24 cellular contexts compared by ENCODE assay signal in genomic region chr4:182593864-182594263, GRCh38.
DNase-seq lines count a peak whose midpoint lies in the region; ATAC-seq and TF ChIP-seq lines count a peak whose summit lies in the region.
"Had no signal": no experiment of that assay in that cellular context is flagged by ENCODE, and none has a peak within 500 bp of the region (broad histone marks: within the 10 kb centered on the region; RNA-seq: fewer than 3 reads in every experiment).

No MANE protein-coding gene starts in this region.

- H3K4me3 ChIP-seq in PC-3 (ENCODE audit: low read length): no peak overlapping the region
- no peak overlapping the region for H3K4me3 ChIP-seq in endodermal cell (ENCODE audit: low read length)
- no peak overlapping the region for H3K4me3 ChIP-seq in neural progenitor cell
- H3K4me3 ChIP-seq in H7 (ENCODE audit: insufficient read depth, low read depth, low read length): no peak overlapping the region
- H3K4me3 ChIP-seq in OCI-LY7 (ENCODE audit: low read depth, low read length, poor library complexity, severe bottlenecking): no peak overlapping the region
- H3K4me3 ChIP-seq: A549, body of pancreas, left ventricle myocardium inferior, vagina had no signal

- H3K27me3 Mint-ChIP-seq in endodermal cell (ENCODE audit: insufficient read depth) (no peaks in the 10 kb centered on the region), neural progenitor cell (ENCODE audit: insufficient read depth, low read depth) (peaks cover 2% of the 10 kb centered on the region)
- H3K27me3 Mint-ChIP-seq: progenitor cell of endocrine pancreas had no signal

- no peak overlapping the region for H3K27ac ChIP-seq in PC-3 (ENCODE audit: low read length)
- H3K27ac ChIP-seq in endodermal cell (ENCODE audit: low read depth, low read length): peak overlapping the region; percentile 29
- no peak overlapping the region for H3K27ac ChIP-seq in neural progenitor cell
- no peak overlapping the region for H3K27ac ChIP-seq in OCI-LY7 (ENCODE audit: low read depth, low read length, poor library complexity, severe bottlenecking)
- H3K27ac ChIP-seq: A549, body of pancreas, left ventricle myocardium inferior, neutrophil, vagina had no signal

- H3K27ac Mint-ChIP-seq in endodermal cell: peak overlapping the region; percentile 2
- peak overlapping the region; percentile 64 for H3K27ac Mint-ChIP-seq in neural progenitor cell
- H3K27ac Mint-ChIP-seq: activated T-cell treated with anti-CD3 and anti-CD28 coated beads, Interleukin-2, amount 50 U/mL, for 24 hours; progenitor cell of endocrine pancreas; stimulated activated naive CD8-positive, alpha-beta T cell treated with anti-CD3 and anti-CD28 coated beads, Interleukin-15, Interleukin-2, amounts not matched to agents 100 ng/mL and 50 ng/mL, for 24 hours had no signal

- H3K4me1 ChIP-seq in PC-3 (ENCODE audit: insufficient read depth, low read length) (no peaks in the 10 kb centered on the region), endodermal cell (ENCODE audit: control insufficient read depth, insufficient read depth, low read length) (peaks cover 6% of the 10 kb centered on the region), neural progenitor cell (peaks cover 14% of the 10 kb centered on the region), OCI-LY7 (ENCODE audit: insufficient read depth, low read length, poor library complexity, severe bottlenecking) (no peaks in the 10 kb centered on the region)
- H3K4me1 ChIP-seq: A549, body of pancreas, left ventricle myocardium inferior, vagina had no signal

- H3K9me2 ChIP-seq in PC-3 (replicated peaks; ENCODE audit: low read length) (no peaks in the 10 kb centered on the region), OCI-LY7 (ENCODE audit: insufficient read depth, low read length) (no peaks in the 10 kb centered on the region)

- CTCF ChIA-PET in PC-3 (lab: Charles Lee): interaction anchor here (0.6 kb wide), 1 partner anchor 1453 kb away, joined by 5 read pairs; no protein-coding TSS in a partner anchor
- CTCF ChIA-PET in OCI-LY7 (lab: Charles Lee; ENCODE audit: unreplicated experiment): no interaction called here

- H3K9me3 ChIP-seq in PC-3 (ENCODE audit: low read length) (no peaks in the 10 kb centered on the region), endodermal cell (ENCODE audit: control insufficient read depth, low read length) (peaks cover 8% of the 10 kb centered on the region), neural progenitor cell (ENCODE audit: low read depth) (peaks cover 5% of the 10 kb centered on the region), OCI-LY7 (ENCODE audit: low read length) (no peaks in the 10 kb centered on the region)
- H3K9me3 ChIP-seq: A549, body of pancreas, neutrophil, vagina had no signal

- H3F3A ChIP-seq in PC-3 (ENCODE audit: low read length, unreplicated experiment) (no peaks in the 10 kb centered on the region), neural progenitor cell (ENCODE audit: low read depth) (no peaks in the 10 kb centered on the region)

- ATAC-seq in PC-3: peak; percentile 24
- ATAC-seq: A549, body of pancreas had no signal

- H3K27me3 ChIP-seq in PC-3 (ENCODE audit: low read length) (no peaks in the 10 kb centered on the region), endodermal cell (ENCODE audit: control insufficient read depth, insufficient read depth, low read length, poor library complexity, severe bottlenecking) (no peaks in the 10 kb centered on the region), neural progenitor cell (no peaks in the 10 kb centered on the region), H7 (ENCODE audit: control insufficient read depth, insufficient read depth, low read length) (no peaks in the 10 kb centered on the region)
- H3K27me3 ChIP-seq: body of pancreas, neutrophil, vagina had no signal

- H4K20me1 ChIP-seq in PC-3 (ENCODE audit: low read length) (no peaks in the 10 kb centered on the region), neural progenitor cell (ENCODE audit: low read depth) (no peaks in the 10 kb centered on the region), OCI-LY7 (ENCODE audit: insufficient read depth, low read length) (no peaks in the 10 kb centered on the region)

- H3K79me2 ChIP-seq in PC-3 (ENCODE audit: low read length): no peaks in the 10 kb centered on the region
- H3K79me2 ChIP-seq in neural progenitor cell (ENCODE audit: low read depth): peaks cover 16% of the 10 kb centered on the region
- H3K79me2 ChIP-seq in OCI-LY7 (ENCODE audit: insufficient read depth, low read depth, low read length): no peaks in the 10 kb centered on the region

- BruUV-seq in PC-3 (replicated peaks; lab: Mats Ljungman, UMichigan) (no TSS peak), OCI-LY7 (replicated peaks; lab: Mats Ljungman, UMichigan) (no TSS peak)

- 88 to 90% methylated on average over 1 of the region's 1 CpG for WGBS in endodermal cell (ENCODE audit: insufficient coverage in 1 of 2, insufficient read length in 1 of 2), 2 experiments

- TF ChIP-seq CTCF in PC-3 (conservative IDR thresholded peaks at IDR 0.05; ENCODE audit: low read depth, low read length) (no peak), endodermal cell (conservative IDR thresholded peaks at IDR 0.05) (no peak), neural progenitor cell (IDR thresholded peaks at IDR 0.05) (no peak), OCI-LY7 (conservative IDR thresholded peaks at IDR 0.05; ENCODE audit: low read length) (no peak)

- POLR2A ChIA-PET in PC-3 (lab: Charles Lee; ENCODE audit: unreplicated experiment): no interaction called here
- POLR2A ChIA-PET in OCI-LY7 (lab: Charles Lee): interaction anchor here (0.6 kb wide), 1 partner anchor 24 kb away, joined by 3 read pairs; no protein-coding TSS in a partner anchor

- H3K36me3 Mint-ChIP-seq in endodermal cell (ENCODE audit: low read depth) (peaks cover 3% of the 10 kb centered on the region), neural progenitor cell (peaks cover 23% of the 10 kb centered on the region)

- H3K4me3 Mint-ChIP-seq in endodermal cell (no peak overlapping the region), neural progenitor cell (no peak overlapping the region)
- H3K4me3 Mint-ChIP-seq: activated T-cell treated with anti-CD3 and anti-CD28 coated beads, Interleukin-2, amount 50 U/mL, for 24 hours; stimulated activated naive CD8-positive, alpha-beta T cell treated with anti-CD3 and anti-CD28 coated beads, Interleukin-15, Interleukin-2, amounts not matched to agents 100 ng/mL and 50 ng/mL, for 24 hours had no signal

- H3K9ac ChIP-seq in PC-3 (ENCODE audit: low read length) (no peak overlapping the region), endodermal cell (ENCODE audit: extremely low read depth, low read length, poor library complexity, severe bottlenecking) (no peak overlapping the region), neural progenitor cell (no peak overlapping the region)

- intact Hi-C loops in PC-3 (cut with micrococcal nuclease): no loop called here
- intact Hi-C loops in OCI-LY7 (cut with micrococcal nuclease; ENCODE audit: unreplicated experiment): no loop called here

- H3K36me3 ChIP-seq in PC-3 (ENCODE audit: low read depth, low read length) (no peaks in the 10 kb centered on the region), endodermal cell (ENCODE audit: control insufficient read depth, insufficient read depth, low read length) (no peaks in the 10 kb centered on the region), neural progenitor cell (peaks cover 2% of the 10 kb centered on the region), H7 (replicated peaks; ENCODE audit: control insufficient read depth, insufficient read depth, low read length) (no peaks in the 10 kb centered on the region), OCI-LY7 (ENCODE audit: insufficient read depth, low read length) (no peaks in the 10 kb centered on the region)
- H3K36me3 ChIP-seq: left ventricle myocardium inferior, neutrophil, vagina had no signal

- H3K4me1 Mint-ChIP-seq in endodermal cell: peaks cover 12% of the 10 kb centered on the region
- H3K4me1 Mint-ChIP-seq in neural progenitor cell: peaks cover 13% of the 10 kb centered on the region

- DNase-seq in D341Med (ENCODE audit: low spot score) (peak; percentile 33), PC-3 (no peak), endodermal cell (no peak), neural progenitor cell (ENCODE audit: low spot score) (no peak), H7 (no peak), KG1 (lab: John Stamatoyannopoulos, UW) (no peak), OCI-LY7 (ENCODE audit: low spot score) (no peak), NCI-H1930 (lab: John Stamatoyannopoulos, UW) (no peak)
- DNase-seq: activated gamma-delta T cell treated with Interleukin-2 at 50 U/mL for 16 hours; activated T-cell treated with anti-CD3 and anti-CD28 coated beads, Interleukin-2, amount 50 U/mL, for 24 hours; body of pancreas; DMS53; effector memory CD4-positive, alpha-beta T cell; foreskin melanocyte; hypothalamus; KBM-7; left ventricle myocardium inferior; NCI-H1436; NCI-H510A had no signal

- H3K4me2 ChIP-seq in PC-3 (ENCODE audit: low read length): no peak overlapping the region
- H3K4me2 ChIP-seq in neural progenitor cell: no peak overlapping the region
- no peak overlapping the region for H3K4me2 ChIP-seq in OCI-LY7 (ENCODE audit: low read length)
- H3K4me2 ChIP-seq: A549 had no signal

- H2AFZ ChIP-seq in PC-3 (ENCODE audit: low read length) (no peak overlapping the region), neural progenitor cell (replicated peaks) (no peak overlapping the region), OCI-LY7 (ENCODE audit: low read length) (no peak overlapping the region)

- H3K9me3 Mint-ChIP-seq in endodermal cell (peaks cover 11% of the 10 kb centered on the region), neural progenitor cell (peaks cover 7% of the 10 kb centered on the region)
- H3K9me3 Mint-ChIP-seq: activated T-cell treated with anti-CD3 and anti-CD28 coated beads, Interleukin-2, amount 50 U/mL, for 24 hours; stimulated activated naive CD8-positive, alpha-beta T cell treated with anti-CD3 and anti-CD28 coated beads, Interleukin-15, Interleukin-2, amounts not matched to agents 100 ng/mL and 50 ng/mL, for 24 hours had no signal
